Comparison of ENCODE assay signal across 9 cellular contexts in genomic region chr10:74855027-74855426, GRCh38. TPM values are rescaled to one million over a fixed set of nuclear protein-coding genes. Genes with fewer than 3 reads are reported as not detected.
A peak's percentile ranks its signal among the peaks of the same experiment; 100 is the strongest.
DNase-seq lines count a peak whose midpoint lies in the region; ATAC-seq, FAIRE-seq and TF ChIP-seq lines count a peak whose summit lies in the region.
"Had no signal": no experiment of that assay in that cellular context is flagged by ENCODE, and none has a peak within 500 bp of the region (broad histone marks: within the 10 kb centered on the region; RNA-seq: fewer than 3 reads in every experiment).

No MANE protein-coding gene starts in this region.

- H3K4me1 ChIP-seq in naive thymus-derived CD4-positive, alpha-beta T cell (ENCODE audit: control insufficient read depth in 2 of 2, insufficient read depth in 2 of 2, low read length in 2 of 2): peaks cover 8 to 9% of the 10 kb centered on the region in 2 donors

- ATAC-seq in HG02571 (IDR thresholded peaks at IDR 0.05; ENCODE audit: unreplicated experiment): peak; percentile 43
- no peak for ATAC-seq in naive thymus-derived CD4-positive, alpha-beta T cell
- no peak for ATAC-seq in GM21717 (IDR thresholded peaks at IDR 0.05; ENCODE audit: unreplicated experiment)

- H3K9me3 Mint-ChIP-seq in activated T-helper 2 cell treated with anti-CD3 and anti-CD28 coated beads, Interferon-gamma antibody, Interleukin-2, Interleukin-4, amounts not matched to agents 10 μg/mL and 5 μg/mL and 100 μg/mL, durations not matched to agents 14 hours and 24 hours and 36 hours: peaks cover 7% of the 10 kb centered on the region
- H3K9me3 Mint-ChIP-seq in naive thymus-derived CD4-positive, alpha-beta T cell: peaks cover 0 to 9% (median 0%) of the 10 kb centered on the region in 11 donors

- H3K4me3 ChIP-seq in naive thymus-derived CD4-positive, alpha-beta T cell (ENCODE audit: low read length): no peak overlapping the region
- H3K4me3 ChIP-seq: MG63 had no signal

- peak; percentile 82 for FAIRE-seq in GM12891 (lab: Jason Lieb, UNC)

- CTCF ChIA-PET in naive thymus-derived CD4-positive, alpha-beta T cell (lab: Charles Lee): no interaction called here

- no peak; the same call in 1 of the 2 replicates for TF ChIP-seq POLR2A in GM12891 (IDR thresholded peaks at IDR 0.05; ENCODE audit: low read depth, low read length)

- no peaks in the 10 kb centered on the region for H3K27me3 ChIP-seq in naive thymus-derived CD4-positive, alpha-beta T cell (ENCODE audit: control insufficient read depth in 2 of 2, insufficient read depth in 2 of 2, low read length in 2 of 2)
- H3K27me3 ChIP-seq: MG63 had no signal

- no peaks in the 10 kb centered on the region for H3K27me3 Mint-ChIP-seq in activated T-helper 2 cell treated with anti-CD3 and anti-CD28 coated beads, Interferon-gamma antibody, Interleukin-2, Interleukin-4, amounts not matched to agents 10 μg/mL and 5 μg/mL and 100 μg/mL, durations not matched to agents 14 hours and 24 hours and 36 hours (ENCODE audit: low read depth)
- no peaks in the 10 kb centered on the region for H3K27me3 Mint-ChIP-seq in naive thymus-derived CD4-positive, alpha-beta T cell

- peak overlapping the region; percentile 3 for H3K4me3 Mint-ChIP-seq in activated T-helper 2 cell treated with anti-CD3 and anti-CD28 coated beads, Interferon-gamma antibody, Interleukin-2, Interleukin-4, amounts not matched to agents 10 μg/mL and 5 μg/mL and 100 μg/mL, durations not matched to agents 14 hours and 24 hours and 36 hours (ENCODE audit: low read depth)
- H3K4me3 Mint-ChIP-seq in naive thymus-derived CD4-positive, alpha-beta T cell: peak overlapping the region; percentile 2 to 65 (median 56)

- POLR2A ChIA-PET in naive thymus-derived CD4-positive, alpha-beta T cell (lab: Charles Lee): no interaction called here

- no peaks in the 10 kb centered on the region for H3K9me3 ChIP-seq in naive thymus-derived CD4-positive, alpha-beta T cell (ENCODE audit: control insufficient read depth in 2 of 3, low read length in 3 of 3)
- H3K9me3 ChIP-seq: MG63 had no signal

- peak overlapping the region; percentile 58 for H3K27ac ChIP-seq in naive thymus-derived CD4-positive, alpha-beta T cell (ENCODE audit: low read depth, low read length)

- DNase-seq in GM12891 (ENCODE audit: insufficient read length, low spot score): no peak
- no peak for DNase-seq in activated T-helper 2 cell treated with anti-CD3 and anti-CD28 coated beads, Interferon-gamma antibody, Interleukin-2, Interleukin-4, amounts not matched to agents 10 μg/mL and 5 μg/mL and 100 μg/mL, durations not matched to agents 14 hours and 24 hours and 36 hours (ENCODE audit: low spot score)
- DNase-seq in naive thymus-derived CD4-positive, alpha-beta T cell: no peak
- DNase-seq in DMS53 treated with DMSO at 0.1 percent for 48 hours (lab: John Stamatoyannopoulos, UW; ENCODE audit: unreplicated experiment): no peak
- no peak for DNase-seq in DMS79 (lab: John Stamatoyannopoulos, UW)
- no peak for DNase-seq in amygdala (lab: John Stamatoyannopoulos, UW)
- DNase-seq: MG63 had no signal

- intact Hi-C loops in activated T-helper 2 cell treated with anti-CD3 and anti-CD28 coated beads, Interferon-gamma antibody, Interleukin-2, Interleukin-4, amounts not matched to agents 10 μg/mL and 5 μg/mL and 100 μg/mL, durations not matched to agents 14 hours and 24 hours and 36 hours (cut with micrococcal nuclease): loop anchor here (2.0 to 10.0 kb wide), 2 partner anchors 28 to 120 kb away; partner anchors contain the start of gene KAT6B
- intact Hi-C loops in naive thymus-derived CD4-positive, alpha-beta T cell (cut with micrococcal nuclease): no loop called here

- H3K4me1 Mint-ChIP-seq in activated T-helper 2 cell treated with anti-CD3 and anti-CD28 coated beads, Interferon-gamma antibody, Interleukin-2, Interleukin-4, amounts not matched to agents 10 μg/mL and 5 μg/mL and 100 μg/mL, durations not matched to agents 14 hours and 24 hours and 36 hours (ENCODE audit: low read depth): peaks cover 25% of the 10 kb centered on the region
- peaks cover 21 to 72% (median 60%) of the 10 kb centered on the region in 7 donors for H3K4me1 Mint-ChIP-seq in naive thymus-derived CD4-positive, alpha-beta T cell

- H3K36me3 Mint-ChIP-seq in activated T-helper 2 cell treated with anti-CD3 and anti-CD28 coated beads, Interferon-gamma antibody, Interleukin-2, Interleukin-4, amounts not matched to agents 10 μg/mL and 5 μg/mL and 100 μg/mL, durations not matched to agents 14 hours and 24 hours and 36 hours (ENCODE audit: low read depth): peaks cover 24% of the 10 kb centered on the region
- H3K36me3 Mint-ChIP-seq in naive thymus-derived CD4-positive, alpha-beta T cell: peaks cover 0 to 30% (median 19%) of the 10 kb centered on the region in 5 donors

- no peaks in the 10 kb centered on the region for H3K36me3 ChIP-seq in naive thymus-derived CD4-positive, alpha-beta T cell (ENCODE audit: control insufficient read depth in 2 of 3, insufficient read depth in 3 of 3, low read length in 3 of 3)
- H3K36me3 ChIP-seq: MG63 had no signal

- peak overlapping the region; percentile 65 for H3K27ac Mint-ChIP-seq in activated T-helper 2 cell treated with anti-CD3 and anti-CD28 coated beads, Interferon-gamma antibody, Interleukin-2, Interleukin-4, amounts not matched to agents 10 μg/mL and 5 μg/mL and 100 μg/mL, durations not matched to agents 14 hours and 24 hours and 36 hours
- H3K27ac Mint-ChIP-seq in naive thymus-derived CD4-positive, alpha-beta T cell: peak overlapping the region; percentile 9 to 80 (median 53)

TF ChIP-seq in GM12891, 5 proteins besides CTCF, POLR2A, EP300 and RAD21:
- TF ChIP-seq PAX5 (IDR thresholded peaks at IDR 0.05; ENCODE audit: insufficient read depth, low read length, severe bottlenecking): no peak
- no peak for TF ChIP-seq TAF1 (IDR thresholded peaks at IDR 0.05; ENCODE audit: low read depth, low read length)
- no peak for TF ChIP-seq SPI1 (IDR thresholded peaks at IDR 0.05; ENCODE audit: low read depth, low read length)
- TF ChIP-seq POLR2AphosphoS5 (IDR thresholded peaks at IDR 0.05; ENCODE audit: low read depth, low read length): no peak
- TF ChIP-seq POU2F2 (IDR thresholded peaks at IDR 0.05; ENCODE audit: low read depth, low read length): no peak

RNA-seq across cellular contexts. Expression of gene KAT6B, which starts 28.6 kb away (rescaled TPM):
- 9.2 TPM for polyA plus RNA-seq in GM12891 (2012; ENCODE audit: low read depth, missing spikeins)
- total RNA-seq in activated T-helper 2 cell treated with anti-CD3 and anti-CD28 coated beads, Interferon-gamma antibody, Interleukin-2, Interleukin-4, amounts not matched to agents 10 μg/mL and 5 μg/mL and 100 μg/mL, durations not matched to agents 14 hours and 24 hours and 36 hours: 24.2 and 26.6 TPM in 2 replicates
- total RNA-seq in naive thymus-derived CD4-positive, alpha-beta T cell: 10 to 100 TPM; 33.2 to 80.5 (median 68.5) TPM
- polyA plus RNA-seq in naive thymus-derived CD4-positive, alpha-beta T cell: 10 to 100 TPM; 33.7 to 35.0 TPM
